ENCODE assay signal across 8 cellular contexts in genomic region chr18:11909597-11910026, GRCh38. TPM values are rescaled to one million over a fixed set of nuclear protein-coding genes. Genes with fewer than 3 reads are reported as not detected.
DNase-seq lines count a peak whose midpoint lies in the region; ATAC-seq and TF ChIP-seq lines count a peak whose summit lies in the region.

No MANE protein-coding gene starts in this region.

- H3K9me3 ChIP-seq in DND-41 (ENCODE audit: insufficient read depth, low read length, severe bottlenecking) = no peaks in the 10 kb centered on the region
- no peaks in the 10 kb centered on the region for H3K9me3 ChIP-seq in Karpas-422 (ENCODE audit: low read length)

- TF ChIP-seq CTCF in DND-41 (IDR thresholded peaks at IDR 0.05; ENCODE audit: borderline replicate concordance, extremely low read depth, low read length, poor library complexity, severe bottlenecking) = no peak
- TF ChIP-seq CTCF in MCF 10A (IDR thresholded peaks at IDR 0.05; ENCODE audit: unreplicated experiment) = no peak
- no peak for TF ChIP-seq CTCF in mesothelial cell of epicardium (IDR thresholded peaks at IDR 0.05; ENCODE audit: unreplicated experiment)

- peaks cover 22% of the 10 kb centered on the region for H3K36me3 Mint-ChIP-seq in MCF 10A (ENCODE audit: insufficient read depth, unreplicated experiment)
- no peaks in the 10 kb centered on the region for H3K36me3 Mint-ChIP-seq in mesothelial cell of epicardium

- H3K36me3 ChIP-seq in DND-41 (ENCODE audit: insufficient read depth, low read length) = peaks cover 13% of the 10 kb centered on the region
- no peaks in the 10 kb centered on the region for H3K36me3 ChIP-seq in Karpas-422 (ENCODE audit: insufficient read depth, low read length)

- H4K20me1 ChIP-seq in DND-41 (ENCODE audit: insufficient read depth, low read length) = no peaks in the 10 kb centered on the region
- no peaks in the 10 kb centered on the region for H4K20me1 ChIP-seq in Karpas-422 (ENCODE audit: insufficient read depth, low read depth, low read length)

- H3K4me3 Mint-ChIP-seq in MCF 10A (ENCODE audit: unreplicated experiment) (no peak overlapping the region), mesothelial cell of epicardium (peak overlapping the region; percentile 77)

- H3K27ac Mint-ChIP-seq in MCF 10A (ENCODE audit: low read depth, unreplicated experiment) (peak overlapping the region; percentile 89), mesothelial cell of epicardium (peak overlapping the region; percentile 91)

- H3K4me2 ChIP-seq in DND-41 (ENCODE audit: insufficient read depth, low read length) = peak overlapping the region; percentile 80
- peak overlapping the region; percentile 98 for H3K4me2 ChIP-seq in Karpas-422 (ENCODE audit: low read depth, low read length, poor library complexity, severe bottlenecking)

- H3K9ac ChIP-seq in DND-41 (ENCODE audit: low read depth, low read length) = 0 out of 2 replicates have a peak overlapping the region, but pooled peaks have one; percentile 96
- peak overlapping the region; percentile 93; the same call in 1 of the 2 replicates for H3K9ac ChIP-seq in Karpas-422 (ENCODE audit: low read length)

- H3K79me2 ChIP-seq in DND-41 (ENCODE audit: insufficient read depth, low read length) (peaks cover 19% of the 10 kb centered on the region), Karpas-422 (ENCODE audit: low read length) (peaks cover 13% of the 10 kb centered on the region)

- BruUV-seq in MCF 10A (replicated peaks; lab: Mats Ljungman, UMichigan) = no TSS peak

- no peaks in the 10 kb centered on the region for H3K27me3 Mint-ChIP-seq in MCF 10A (ENCODE audit: insufficient read depth, unreplicated experiment)
- H3K27me3 Mint-ChIP-seq in mesothelial cell of epicardium (ENCODE audit: low read depth) = no peaks in the 10 kb centered on the region

- POLR2A ChIA-PET in MCF 10A (lab: Yijun Ruan, JAX) = interaction anchor here (0.7 to 2.7 kb wide), 5 partner anchors 18 to 106 kb away, joined by 3 to 17 read pairs (median 5); partner anchors contain the start of genes CHMP1B and IMPA2

- H3K27ac ChIP-seq in DND-41 (ENCODE audit: low read length) (no peak overlapping the region), Karpas-422 (ENCODE audit: low read length) (no peak overlapping the region)

- peaks cover 20% of the 10 kb centered on the region for H3K4me1 ChIP-seq in DND-41 (ENCODE audit: insufficient read depth, low read length)
- peaks cover 15% of the 10 kb centered on the region for H3K4me1 ChIP-seq in Karpas-422 (ENCODE audit: low read length)

- H3K4me3 ChIP-seq in DND-41 (ENCODE audit: low read depth in 1 of 2, low read length in 2 of 2) (no peak overlapping the region; a peak in 1 of 4 replicates), Karpas-422 (ENCODE audit: low read length) (peak overlapping the region; percentile 97)

- intact Hi-C loops in MCF 10A (cut with micrococcal nuclease) = loop anchor here (2.0 kb wide), 1 partner anchor 49 kb away; no protein-coding TSS in a partner anchor

- H3K4me1 Mint-ChIP-seq in MCF 10A (ENCODE audit: insufficient read depth, unreplicated experiment) = no peaks in the 10 kb centered on the region
- peaks cover 16% of the 10 kb centered on the region for H3K4me1 Mint-ChIP-seq in mesothelial cell of epicardium

- H3K9me3 Mint-ChIP-seq in MCF 10A (ENCODE audit: unreplicated experiment) (no peaks in the 10 kb centered on the region), mesothelial cell of epicardium (no peaks in the 10 kb centered on the region)

- H3K27me3 ChIP-seq in DND-41 (ENCODE audit: insufficient read depth, low read length, poor library complexity) = no peaks in the 10 kb centered on the region
- no peaks in the 10 kb centered on the region for H3K27me3 ChIP-seq in Karpas-422 (ENCODE audit: low read length)

- DNase-seq in DND-41 (no peak), Karpas-422 (no peak), MCF 10A (ENCODE audit: unreplicated experiment) (peak; percentile 20), mesothelial cell of epicardium (ENCODE audit: low spot score in 2 of 2, unreplicated experiment in 2 of 2) (no peak), NCI-H345 treated with DMSO at 0.1 percent for 48 hours (lab: John Stamatoyannopoulos, UW; ENCODE audit: unreplicated experiment) (no peak)
- DNase-seq in activated effector memory CD4-positive, alpha-beta T cell treated with Interleukin-2 at 50 U/mL for 16 hours = no peak

- H2AFZ ChIP-seq in DND-41 (ENCODE audit: low read depth, low read length) = peak overlapping the region; percentile 48
- no peak overlapping the region for H2AFZ ChIP-seq in Karpas-422 (ENCODE audit: low read length)

- CTCF ChIA-PET in MCF 10A (lab: Yijun Ruan, JAX) = interaction anchor here (0.7 to 1.7 kb wide), 5 partner anchors 25 to 113 kb away, joined by 3 to 7 read pairs (median 3); no protein-coding TSS in a partner anchor

- ATAC-seq in DND-41 (ENCODE audit: insufficient read depth, low read depth) (no peak), HG03571 (IDR thresholded peaks at IDR 0.05; ENCODE audit: unreplicated experiment) (no peak), GM19351 (IDR thresholded peaks at IDR 0.05; ENCODE audit: unreplicated experiment) (no peak)

- H3K9me2 ChIP-seq in Karpas-422 (replicated peaks; ENCODE audit: insufficient read depth, low read length) = no peaks in the 10 kb centered on the region

RNA-seq across cellular contexts. Expression of gene MPPE1, which starts 1.5 kb away (rescaled TPM):
- 30.7 and 44.4 TPM in 2 replicates for total RNA-seq in Karpas-422 (2014; rRNA removed; shearing (Covaris generic); ENCODE audit: low replicate concordance)
- total RNA-seq in MCF 10A (2022) = 15.7 and 24.7 TPM in 2 replicates
- total RNA-seq in mesothelial cell of epicardium = 34.6 to 40.5 TPM (median 35.6 TPM) in 3 replicates

RNA-seq across cellular contexts. Expression of gene CHMP1B, which starts 58.4 kb away (rescaled TPM):
- 28.3 and 34.3 TPM in 2 replicates for total RNA-seq in Karpas-422 (2014; rRNA removed; shearing (Covaris generic); ENCODE audit: low replicate concordance)
- total RNA-seq in MCF 10A (2022) (39.7 and 50.1 TPM in 2 replicates), mesothelial cell of epicardium (42.1 to 45.9 TPM (median 43.7 TPM) in 3 replicates)
